ENCODE assay signal across 1 cellular context in genomic region chr13:105050696-105051095, GRCh38.
TF ChIP-seq lines count a peak whose summit lies in the region.

No MANE protein-coding gene starts in this region.

TF ChIP-seq in H1, 55 proteins besides CTCF, POLR2A, EP300 and RAD21 (continued from another document):
- no peak for TF ChIP-seq SRF (IDR thresholded peaks at IDR 0.05; ENCODE audit: low read depth, low read length)
- TF ChIP-seq BRCA1 (IDR thresholded peaks at IDR 0.05; ENCODE audit: low read depth, low read length) = no peak
- TF ChIP-seq CHD2 (IDR thresholded peaks at IDR 0.05; ENCODE audit: low read length) = no peak
- TF ChIP-seq JUND (IDR thresholded peaks at IDR 0.05; ENCODE audit: low read length) = no peak
- no peak for TF ChIP-seq CHD7 (IDR thresholded peaks at IDR 0.05; ENCODE audit: insufficient replicate concordance, low read length)
- TF ChIP-seq BCL11A (IDR thresholded peaks at IDR 0.05; ENCODE audit: low read depth in 2 of 2, low read length in 2 of 2) = no peak
- TF ChIP-seq SUZ12 (IDR thresholded peaks at IDR 0.05; ENCODE audit: low read length) = no peak
- TF ChIP-seq YY1 (IDR thresholded peaks at IDR 0.05; ENCODE audit: low read depth, low read length) = no peak
- TF ChIP-seq POLR2AphosphoS5 (IDR thresholded peaks at IDR 0.05; ENCODE audit: low read depth, low read length) = no peak
- no peak for TF ChIP-seq TEAD4 (IDR thresholded peaks at IDR 0.05; ENCODE audit: low read depth, low read length)
- TF ChIP-seq GTF2F1 (IDR thresholded peaks at IDR 0.05; ENCODE audit: borderline replicate concordance, low read depth, low read length) = no peak
